12 cellular contexts compared by ENCODE assay signal in genomic region chr1:224185208-224185607, GRCh38. TPM values are rescaled to one million over a fixed set of nuclear protein-coding genes. Genes with fewer than 3 reads are reported as not detected.
DNase-seq lines count a peak whose midpoint lies in the region; ATAC-seq and TF ChIP-seq lines count a peak whose summit lies in the region.
"Had no signal": no experiment of that assay in that cellular context is flagged by ENCODE, and none has a peak within 500 bp of the region (broad histone marks: within the 10 kb centered on the region; RNA-seq: fewer than 3 reads in every experiment).

No MANE protein-coding gene starts in this region.

- H3K4me2 ChIP-seq in mammary epithelial cell (ENCODE audit: insufficient read depth, low read depth, low read length), result no peak overlapping the region

- intact Hi-C loops in MCF 10A (cut with micrococcal nuclease), result loop anchor here (10.0 kb wide), 1 partner anchor 120 kb away; no protein-coding TSS in a partner anchor
- intact Hi-C loops in mammary epithelial cell (cut with micrococcal nuclease), result no loop called here
- intact Hi-C loops in Panc1 (cut with micrococcal nuclease; ENCODE audit: unreplicated experiment), result loop anchor here (10.0 kb wide), 1 partner anchor 150 kb away; the partner anchor contains the start of gene NVL

- peaks cover 30% of the 10 kb centered on the region for H3K4me1 Mint-ChIP-seq in MCF 10A (ENCODE audit: insufficient read depth, unreplicated experiment)

- WGBS in mammary epithelial cell (ENCODE audit: low coverage, missing lambda C conversion rate), result 100% methylated on average over 7 of the region's 8 CpGs

- BruUV-seq in MCF 10A (replicated peaks; lab: Mats Ljungman, UMichigan), result no TSS peak
- BruUV-seq in mammary epithelial cell (replicated peaks; lab: Mats Ljungman, UMichigan), result no TSS peak
- BruUV-seq in Panc1 (replicated peaks; lab: Mats Ljungman, UMichigan), result TSS peak; percentile 51

- no peak for ATAC-seq in Panc1
- ATAC-seq in foreskin keratinocyte, result no peak
- no peak for ATAC-seq in HG03469 (IDR thresholded peaks at IDR 0.05; ENCODE audit: unreplicated experiment)
- ATAC-seq in HG02852 (IDR thresholded peaks at IDR 0.05; ENCODE audit: unreplicated experiment), result no peak
- ATAC-seq: HCT116 had no signal

- H3K4me3 ChIP-seq in mammary epithelial cell (replicated peaks in 1 of 3; ENCODE audit: insufficient read depth in 1 of 3, low read depth in 2 of 3, low read length in 3 of 3) (no peak overlapping the region), Panc1 (ENCODE audit: low read depth in 2 of 2, low read length in 2 of 2) (no peak overlapping the region), subcutaneous abdominal adipose tissue (ENCODE audit: low read depth in 1 of 5, low read length in 5 of 5) (peak overlapping the region in 4 of 5 donors; percentile 17 to 89 (median 88))

- H3K27ac Mint-ChIP-seq in MCF 10A (ENCODE audit: low read depth, unreplicated experiment), result peak overlapping the region; percentile 91

- H3K27me3 ChIP-seq in mammary epithelial cell (ENCODE audit: insufficient read depth, low read length) (no peaks in the 10 kb centered on the region), Panc1 (ENCODE audit: control insufficient read depth, insufficient read depth, low read length) (no peaks in the 10 kb centered on the region), foreskin keratinocyte (no peaks in the 10 kb centered on the region), subcutaneous abdominal adipose tissue (ENCODE audit: control insufficient read depth in 5 of 5, insufficient read depth in 4 of 5, low read length in 5 of 5) (no peaks in the 10 kb centered on the region)
- H3K27me3 ChIP-seq: esophagus muscularis mucosa had no signal

- dilution Hi-C loops in mammary epithelial cell (cut with HindIII; ENCODE audit: low sequenced_read_pairs), result no loop called here

- CTCF ChIA-PET in MCF 10A (lab: Yijun Ruan, JAX), result interaction anchor here (0.5 to 1.3 kb wide), 5 partner anchors 12 to 272 kb away, joined by 3 to 4 read pairs (median 4); no protein-coding TSS in a partner anchor
- CTCF ChIA-PET in mammary epithelial cell (lab: Charles Lee; ENCODE audit: low non-redundant PET), result no interaction called here
- CTCF ChIA-PET in Panc1 (lab: Charles Lee), result no interaction called here

- TF ChIP-seq CTCF in MCF 10A (IDR thresholded peaks at IDR 0.05; ENCODE audit: unreplicated experiment), result no peak
- TF ChIP-seq CTCF in mammary epithelial cell (conservative IDR thresholded peaks at IDR 0.05 in 1 of 2, IDR thresholded peaks at IDR 0.05 in 1 of 2; ENCODE audit: extremely low read depth in 1 of 2, insufficient read depth in 1 of 2, low read depth in 1 of 2, low read length in 2 of 2), result no peak
- TF ChIP-seq CTCF in Panc1 (IDR thresholded peaks at IDR 0.05), result no peak
- no peak for TF ChIP-seq CTCF in foreskin keratinocyte (conservative IDR thresholded peaks at IDR 0.05)

- POLR2A ChIA-PET in MCF 10A (lab: Yijun Ruan, JAX) (interaction anchor here (0.6 to 4.6 kb wide), 13 partner anchors 8 to 1393 kb away, joined by 3 to 61 read pairs (median 4); partner anchors contain the start of gene NVL), Panc1 (lab: Charles Lee) (no interaction called here)

- H3K27ac ChIP-seq in mammary epithelial cell (ENCODE audit: insufficient read depth, low read depth, low read length), result no peak overlapping the region
- no peak overlapping the region for H3K27ac ChIP-seq in Panc1 (ENCODE audit: low read length)
- H3K27ac ChIP-seq in foreskin keratinocyte, result peak overlapping the region; percentile 75
- H3K27ac ChIP-seq in subcutaneous abdominal adipose tissue (ENCODE audit: low read depth, low read length), result peak overlapping the region; percentile 98

- peaks cover 28% of the 10 kb centered on the region for H3K36me3 Mint-ChIP-seq in MCF 10A (ENCODE audit: insufficient read depth, unreplicated experiment)

- H3K9me3 Mint-ChIP-seq in MCF 10A (ENCODE audit: unreplicated experiment), result no peaks in the 10 kb centered on the region

- in situ Hi-C loops in mammary epithelial cell (cut with MboI; ENCODE audit: low sequenced_read_pairs in 2 of 2) (no loop called here), Panc1 (cut with HindIII; ENCODE audit: low pct_unique_long_range_greater_than_20kb, low sequenced_read_pairs) (no loop called here)

- H3K9ac ChIP-seq in mammary epithelial cell (ENCODE audit: insufficient read depth, low read length), result no peak overlapping the region
- H3K9ac ChIP-seq in subcutaneous abdominal adipose tissue (ENCODE audit: low read length in 5 of 5), result no peak overlapping the region

- H2AFZ ChIP-seq in mammary epithelial cell (ENCODE audit: low read depth, low read length), result no peak overlapping the region

- H4K20me1 ChIP-seq in mammary epithelial cell (ENCODE audit: insufficient read depth, low read length), result no peaks in the 10 kb centered on the region

- peaks cover 4% of the 10 kb centered on the region for H3K36me3 ChIP-seq in mammary epithelial cell (ENCODE audit: insufficient read depth, low read length)
- H3K36me3 ChIP-seq in Panc1 (ENCODE audit: control insufficient read depth, insufficient read depth, low read length), result no peaks in the 10 kb centered on the region; the same call in none of the 2 replicates
- H3K36me3 ChIP-seq in subcutaneous abdominal adipose tissue (ENCODE audit: control insufficient read depth in 5 of 5, insufficient read depth in 5 of 5, low read length in 5 of 5), result peaks cover 0 to 8% (median 6%) of the 10 kb centered on the region in 5 donors

- no peaks in the 10 kb centered on the region for H3K9me3 ChIP-seq in mammary epithelial cell (replicated peaks; ENCODE audit: insufficient read depth, low read length)
- H3K9me3 ChIP-seq in Panc1 (ENCODE audit: control insufficient read depth, insufficient read depth, low read depth, low read length), result no peaks in the 10 kb centered on the region
- H3K9me3 ChIP-seq in subcutaneous abdominal adipose tissue (ENCODE audit: control insufficient read depth in 5 of 5, low read length in 5 of 5), result no peaks in the 10 kb centered on the region
- H3K9me3 ChIP-seq: esophagus muscularis mucosa had no signal

- DNase-seq in MCF 10A (ENCODE audit: unreplicated experiment) (no peak), mammary epithelial cell (no peak), Panc1 (ENCODE audit: low read depth, low spot score) (no peak), foreskin keratinocyte (no peak)
- DNase-seq in activated CD8-positive, alpha-beta memory T cell treated with anti-CD3 and anti-CD28 coated beads, Interleukin-2, amount 50 U/mL, for 4 hours, result no peak
- DNase-seq: amniotic stem cell; stimulated activated naive CD4-positive, alpha-beta T cell had no signal

- no peaks in the 10 kb centered on the region for H3K27me3 Mint-ChIP-seq in MCF 10A (ENCODE audit: insufficient read depth, unreplicated experiment)

- H3K79me2 ChIP-seq in mammary epithelial cell (ENCODE audit: insufficient read depth, low read length), result peaks cover 71% of the 10 kb centered on the region

- H3K4me3 Mint-ChIP-seq in MCF 10A (ENCODE audit: unreplicated experiment), result peak overlapping the region; percentile 85

- H3K4me1 ChIP-seq in mammary epithelial cell (ENCODE audit: insufficient read depth, low read length) (peaks cover 10% of the 10 kb centered on the region), Panc1 (ENCODE audit: control insufficient read depth, insufficient read depth, low read length) (0 out of 2 replicates have a peak, but pooled peaks cover 6% of the 10 kb centered on the region), foreskin keratinocyte (peaks cover 15% of the 10 kb centered on the region), subcutaneous abdominal adipose tissue (ENCODE audit: control insufficient read depth in 5 of 5, insufficient read depth in 5 of 5, low read length in 5 of 5) (peaks cover 3 to 33% (median 23%) of the 10 kb centered on the region in 5 donors)

RNA-seq across cellular contexts. Expression of gene DEGS1, which starts 2.2 kb away (rescaled TPM):
- total RNA-seq in MCF 10A (2022), result 99.1 and 118 TPM in 2 replicates
- total RNA-seq in mammary epithelial cell, result 10 to 100 TPM; 58.1 to 71.8 TPM
- 80.0 TPM for polyA plus RNA-seq in mammary epithelial cell
- polyA minus RNA-seq in mammary epithelial cell, result 83.3 TPM
- 82.8 TPM for total RNA-seq in Panc1 (2021; ENCODE audit: unreplicated experiment)
- polyA plus RNA-seq in Panc1 (2012; ENCODE audit: insufficient read length), result 62.3 TPM
- 107 and 122 TPM in 2 replicates for total RNA-seq in foreskin keratinocyte
- polyA plus RNA-seq in foreskin keratinocyte, result 111 and 114 TPM in 2 replicates

Comparison
In these comparisons a context has a peak if more than half of its experiments do, and no peak if none do; other contexts are left out.
1. H3K27ac ChIP-seq: peak in foreskin keratinocyte (single experiment) and subcutaneous abdominal adipose tissue (single experiment); none in mammary epithelial cell (single experiment) and Panc1 (single experiment).
2. H3K4me3 ChIP-seq: peak in subcutaneous abdominal adipose tissue (4 of 5); none in mammary epithelial cell (0 of 3) and Panc1 (0 of 2).